Comparison of ENCODE assay signal across 16 cellular contexts in genomic region chr14:95484296-95484695, GRCh38. TPM values are rescaled to one million over a fixed set of nuclear protein-coding genes. Genes with fewer than 3 reads are reported as not detected.
DNase-seq lines count a peak whose midpoint lies in the region; ATAC-seq and TF ChIP-seq lines count a peak whose summit lies in the region.
"Had no signal": no experiment of that assay in that cellular context is flagged by ENCODE, and none has a peak within 500 bp of the region (broad histone marks: within the 10 kb centered on the region; RNA-seq: fewer than 3 reads in every experiment).

No MANE protein-coding gene starts in this region.

- peaks cover 15% of the 10 kb centered on the region for H3F3A ChIP-seq in MM.1S (ENCODE audit: insufficient read depth, low read length)

- no peak overlapping the region for H3K4me2 ChIP-seq in MM.1S (ENCODE audit: low read depth, low read length)
- H3K4me2 ChIP-seq: GM23338 had no signal

- peaks cover 43 to 81% (median 69%) of the 10 kb centered on the region in 4 donors for H3K4me1 Mint-ChIP-seq in CD4-positive, alpha-beta memory T cell
- peaks cover 81% of the 10 kb centered on the region for H3K4me1 Mint-ChIP-seq in stimulated activated effector memory CD8-positive, alpha-beta T cell treated with anti-CD3 and anti-CD28 coated beads, Interleukin-12 subunit alpha, Interleukin-12 subunit beta, amount 100 ng/mL, for 72 hours

- peaks cover 46% of the 10 kb centered on the region for H3K4me1 ChIP-seq in CD4-positive, alpha-beta memory T cell (ENCODE audit: insufficient read depth, low read length)
- H3K4me1 ChIP-seq in Peyer's patch (peaks cover 8 to 45% (median 26%) of the 10 kb centered on the region in 4 donors), gastroesophageal sphincter (peaks cover 0 to 94% (median 57%) of the 10 kb centered on the region in 3 donors), MM.1S (ENCODE audit: low read length) (peaks cover 36% of the 10 kb centered on the region)

- H3K79me2 ChIP-seq in MM.1S (ENCODE audit: low read length), result peaks cover 80% of the 10 kb centered on the region

- H3K27ac Mint-ChIP-seq in CD4-positive, alpha-beta memory T cell, result peak overlapping the region in 6 of 7 donors; percentile 22 to 86 (median 64)
- H3K27ac Mint-ChIP-seq in stimulated activated effector memory CD8-positive, alpha-beta T cell treated with anti-CD3 and anti-CD28 coated beads, Interleukin-12 subunit alpha, Interleukin-12 subunit beta, amount 100 ng/mL, for 72 hours, result peak overlapping the region; percentile 88
- H3K27ac Mint-ChIP-seq: activated CD4-positive, alpha-beta memory T cell treated with anti-CD3 and anti-CD28 coated beads for 36 hours; GM23338 had no signal

- no peaks in the 10 kb centered on the region for H3K36me3 ChIP-seq in CD4-positive, alpha-beta memory T cell (ENCODE audit: insufficient read depth, low read length)
- H3K36me3 ChIP-seq in Peyer's patch (no peaks in the 10 kb centered on the region), gastroesophageal sphincter (no peaks in the 10 kb centered on the region), MM.1S (replicated peaks; ENCODE audit: insufficient read depth, low read length) (no peaks in the 10 kb centered on the region)
- H3K36me3 ChIP-seq: ovary had no signal

- no peak overlapping the region for H3K9ac ChIP-seq in MM.1S (ENCODE audit: low read length)

- no peak overlapping the region for H2AFZ ChIP-seq in MM.1S (ENCODE audit: low read length)

- no peaks in the 10 kb centered on the region for H3K9me2 ChIP-seq in MM.1S (replicated peaks; ENCODE audit: insufficient read depth, low read length)

- no peaks in the 10 kb centered on the region for H3K27me3 ChIP-seq in CD4-positive, alpha-beta memory T cell (ENCODE audit: insufficient read depth, low read length)
- H3K27me3 ChIP-seq in Peyer's patch, result no peaks in the 10 kb centered on the region
- H3K27me3 ChIP-seq in gastroesophageal sphincter, result peaks cover 4% of the 10 kb centered on the region
- no peaks in the 10 kb centered on the region for H3K27me3 ChIP-seq in MM.1S (replicated peaks; ENCODE audit: insufficient read depth, low read length)
- H3K27me3 ChIP-seq: ovary had no signal

- no peak overlapping the region for H3K4me3 Mint-ChIP-seq in CD4-positive, alpha-beta memory T cell
- no peak overlapping the region for H3K4me3 Mint-ChIP-seq in stimulated activated effector memory CD8-positive, alpha-beta T cell treated with anti-CD3 and anti-CD28 coated beads, Interleukin-12 subunit alpha, Interleukin-12 subunit beta, amount 100 ng/mL, for 72 hours
- H3K4me3 Mint-ChIP-seq: activated CD4-positive, alpha-beta memory T cell treated with anti-CD3 and anti-CD28 coated beads for 36 hours; GM23338 had no signal

- no peaks in the 10 kb centered on the region for H4K20me1 ChIP-seq in MM.1S (ENCODE audit: insufficient read depth, low read length)

- TF ChIP-seq POLR2A in Peyer's patch (IDR thresholded peaks at IDR 0.05), result no peak
- no peak for TF ChIP-seq POLR2A in gastroesophageal sphincter (IDR thresholded peaks at IDR 0.05)

- ATAC-seq in gastroesophageal sphincter, result no peak
- no peak for ATAC-seq in stimulated activated effector memory CD8-positive, alpha-beta T cell treated with anti-CD3 and anti-CD28 coated beads, Interleukin-12 subunit alpha, Interleukin-12 subunit beta, amount 100 ng/mL, for 72 hours
- ATAC-seq in HG02970 (IDR thresholded peaks at IDR 0.05; ENCODE audit: low FRiP score, unreplicated experiment), result no peak

- CTCF ChIA-PET in CD4-positive, alpha-beta memory T cell (lab: Charles Lee; ENCODE audit: partially characterized antibody), result interaction anchor here (1.1 kb wide), 1 partner anchor 53 kb away, joined by 3 read pairs; no protein-coding TSS in a partner anchor

- H3K36me3 Mint-ChIP-seq in CD4-positive, alpha-beta memory T cell, result peaks cover 0 to 15% of the 10 kb centered on the region in 2 donors
- H3K36me3 Mint-ChIP-seq in stimulated activated effector memory CD8-positive, alpha-beta T cell treated with anti-CD3 and anti-CD28 coated beads, Interleukin-12 subunit alpha, Interleukin-12 subunit beta, amount 100 ng/mL, for 72 hours, result peaks cover 50% of the 10 kb centered on the region

- WGBS in gastroesophageal sphincter (ENCODE audit: low coverage in 1 of 2), 2 donors, result 70 to 95% methylated on average over 2 to 5 of the region's 5 CpGs

- TF ChIP-seq EP300 in gastroesophageal sphincter (IDR thresholded peaks at IDR 0.05), result no peak

- H3K9me3 Mint-ChIP-seq in CD4-positive, alpha-beta memory T cell, result no peaks in the 10 kb centered on the region
- H3K9me3 Mint-ChIP-seq in stimulated activated effector memory CD8-positive, alpha-beta T cell treated with anti-CD3 and anti-CD28 coated beads, Interleukin-12 subunit alpha, Interleukin-12 subunit beta, amount 100 ng/mL, for 72 hours, result no peaks in the 10 kb centered on the region
- H3K9me3 Mint-ChIP-seq: activated CD4-positive, alpha-beta memory T cell treated with anti-CD3 and anti-CD28 coated beads for 36 hours; GM23338 had no signal

- no peaks in the 10 kb centered on the region for H3K9me3 ChIP-seq in CD4-positive, alpha-beta memory T cell (ENCODE audit: control insufficient read depth in 1 of 2, low read length in 2 of 2)
- H3K9me3 ChIP-seq in Peyer's patch (no peaks in the 10 kb centered on the region), gastroesophageal sphincter (no peaks in the 10 kb centered on the region), MM.1S (replicated peaks; ENCODE audit: insufficient read depth, low read length) (no peaks in the 10 kb centered on the region)
- H3K9me3 ChIP-seq: ovary had no signal

- H3K27me3 Mint-ChIP-seq in CD4-positive, alpha-beta memory T cell, result no peaks in the 10 kb centered on the region
- H3K27me3 Mint-ChIP-seq: activated CD4-positive, alpha-beta memory T cell treated with anti-CD3 and anti-CD28 coated beads for 36 hours had no signal

- H3K4me3 ChIP-seq in CD4-positive, alpha-beta memory T cell (ENCODE audit: low read length in 2 of 2), result no peak overlapping the region
- H3K4me3 ChIP-seq in Peyer's patch (no peak overlapping the region), gastroesophageal sphincter (no peak overlapping the region), MM.1S (ENCODE audit: low read length) (no peak overlapping the region)
- H3K4me3 ChIP-seq: GM23338, ovary, SK-N-MC had no signal

- TF ChIP-seq CTCF in Peyer's patch (IDR thresholded peaks at IDR 0.05), result no peak
- no peak for TF ChIP-seq CTCF in gastroesophageal sphincter (IDR thresholded peaks at IDR 0.05)
- TF ChIP-seq CTCF in MM.1S (IDR thresholded peaks at IDR 0.05; ENCODE audit: low read length), result no peak

- H3K27ac ChIP-seq in CD4-positive, alpha-beta memory T cell (ENCODE audit: low read depth, low read length), result no peak overlapping the region
- H3K27ac ChIP-seq in Peyer's patch (peak overlapping the region in 3 of 4 donors; percentile 21 to 66 (median 55)), gastroesophageal sphincter (peak overlapping the region in 3 of 4 donors; percentile 65 to 79 (median 69)), MM.1S (ENCODE audit: low read length) (no peak overlapping the region)
- H3K27ac ChIP-seq: epithelial cell of prostate, SK-N-MC had no signal

- no peak for DNase-seq in CD4-positive, alpha-beta memory T cell
- DNase-seq in Peyer's patch (no peak), MM.1S (no peak), HK-2 (ENCODE audit: unreplicated experiment) (no peak)
- DNase-seq in stimulated activated effector memory CD8-positive, alpha-beta T cell treated with anti-CD3 and anti-CD28 coated beads, Interleukin-12 subunit alpha, Interleukin-12 subunit beta, amount 100 ng/mL, for 72 hours (ENCODE audit: low spot score in 2 of 2), result no peak
- DNase-seq in effector CD8-positive, alpha-beta T cell (lab: John Stamatoyannopoulos, UW), result no peak
- DNase-seq: activated CD4-positive, alpha-beta memory T cell treated with anti-CD3 and anti-CD28 coated beads for 36 hours; amniotic stem cell; islet precursor cell; NCI-H1694 had no signal

- POLR2A ChIA-PET in CD4-positive, alpha-beta memory T cell (lab: Charles Lee; ENCODE audit: partially characterized antibody), result no interaction called here

- intact Hi-C loops in CD4-positive, alpha-beta memory T cell (cut with micrococcal nuclease), result no loop called here

RNA-seq across cellular contexts. Expression of gene SYNE3, which starts 32.2 kb away (rescaled TPM):
- 10 to 100 TPM; 47.7 to 52.2 TPM for total RNA-seq in CD4-positive, alpha-beta memory T cell
- 1 to 10 TPM; 4.3 to 9.0 TPM for polyA plus RNA-seq in CD4-positive, alpha-beta memory T cell
- total RNA-seq in Peyer's patch (10 to 100 TPM in 3 of 4 donors, 1 to 10 TPM in 1; 7.2 to 35.5 (median 13.1) TPM), gastroesophageal sphincter (10 to 100 TPM; 16.5 to 28.0 (median 20.3) TPM)

RNA-seq across cellular contexts. Expression of gene GLRX5, which starts 50.6 kb away (rescaled TPM):
- total RNA-seq in CD4-positive, alpha-beta memory T cell, result 10 to 100 TPM; 17.6 to 18.7 TPM
- 10 to 100 TPM; 60.3 to 74.7 TPM for polyA plus RNA-seq in CD4-positive, alpha-beta memory T cell
- total RNA-seq in Peyer's patch (10 to 100 TPM; 24.8 to 42.7 (median 29.5) TPM), gastroesophageal sphincter (10 to 100 TPM; 30.5 to 50.5 (median 33.3) TPM)

Comparison
In these comparisons a context has a peak if more than half of its experiments do, and no peak if none do; other contexts are left out.
1. H3K27ac ChIP-seq: peak in Peyer's patch (3 of 4) and gastroesophageal sphincter (3 of 4); none in CD4-positive, alpha-beta memory T cell (single experiment) and MM.1S (single experiment).